In the genomic region with DNA sequence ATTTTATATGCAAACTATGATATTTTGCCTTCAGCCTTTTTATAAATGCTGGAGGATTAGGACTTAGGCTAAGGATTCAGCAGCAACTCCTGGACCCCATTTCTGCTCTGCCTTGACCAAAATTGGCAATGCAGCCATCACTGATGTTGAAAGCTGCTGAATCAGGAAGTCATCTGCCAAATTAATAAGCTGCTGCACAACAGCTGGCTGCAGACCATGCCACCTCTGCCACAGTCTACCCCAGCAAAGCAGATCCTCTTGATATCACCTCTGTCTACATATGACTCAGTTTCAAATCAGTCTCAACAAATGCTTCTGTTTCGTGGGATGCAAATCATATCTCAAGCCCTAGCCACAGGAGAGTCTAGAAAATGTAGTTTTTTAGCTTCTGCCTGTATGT, we compare ENCODE assay signal across 8 cellular contexts. TPM values are rescaled to one million over a fixed set of nuclear protein-coding genes. Genes with fewer than 3 reads are reported as not detected.
DNase-seq lines count a peak whose midpoint lies in the region; ATAC-seq and TF ChIP-seq lines count a peak whose summit lies in the region.

No MANE protein-coding gene starts in this region.

- H3K27ac Mint-ChIP-seq in activated naive CD8-positive, alpha-beta T cell treated with anti-CD3 and anti-CD28 coated beads, Interleukin-2, amount 50 U/mL, for 24 hours, result peak overlapping the region; percentile 80
- H3K27ac Mint-ChIP-seq in MCF 10A (ENCODE audit: low read depth, unreplicated experiment), result no peak overlapping the region

- H3K79me2 ChIP-seq in PC-3 (ENCODE audit: low read length), result no peaks in the 10 kb centered on the region

- H3K9ac ChIP-seq in PC-3 (ENCODE audit: low read length), result no peak overlapping the region

- peak overlapping the region; percentile 22 for H3K4me3 Mint-ChIP-seq in activated naive CD8-positive, alpha-beta T cell treated with anti-CD3 and anti-CD28 coated beads, Interleukin-2, amount 50 U/mL, for 24 hours
- H3K4me3 Mint-ChIP-seq in MCF 10A (ENCODE audit: unreplicated experiment), result no peak overlapping the region

- BruUV-seq in PC-3 (replicated peaks; lab: Mats Ljungman, UMichigan), result no TSS peak
- BruUV-seq in MCF 10A (replicated peaks; lab: Mats Ljungman, UMichigan), result no TSS peak

- H3K36me3 ChIP-seq in PC-3 (ENCODE audit: low read depth, low read length), result no peaks in the 10 kb centered on the region
- no peaks in the 10 kb centered on the region for H3K36me3 ChIP-seq in aorta (ENCODE audit: control insufficient read depth in 1 of 2, insufficient read depth in 2 of 2, low read length in 1 of 2)

- H3K9me2 ChIP-seq in PC-3 (replicated peaks; ENCODE audit: low read length), result no peaks in the 10 kb centered on the region

- no peak overlapping the region for H2AFZ ChIP-seq in PC-3 (ENCODE audit: low read length)

- WGBS in aorta, 2 donors, result 46 to 50% methylated on average over 1 of the region's 1 CpG

- DNase-seq in PC-3, result peak; percentile 21
- peak; percentile 42 for DNase-seq in activated naive CD8-positive, alpha-beta T cell treated with anti-CD3 and anti-CD28 coated beads, Interleukin-2, amount 50 U/mL, for 24 hours
- DNase-seq in stimulated activated CD8-positive, alpha-beta memory T cell treated with anti-CD3 and anti-CD28 coated beads, Interleukin-7, amount 100 ng/mL, for 4 hours (ENCODE audit: low read depth in 2 of 2), result peak; percentile 16 to 21
- no peak for DNase-seq in RWPE1 (ENCODE audit: low spot score)
- DNase-seq in MCF 10A (ENCODE audit: unreplicated experiment), result no peak
- no peak for DNase-seq in aorta

- no peak overlapping the region for H3K4me3 ChIP-seq in PC-3 (ENCODE audit: low read length)
- H3K4me3 ChIP-seq in aorta (ENCODE audit: low read length in 2 of 2), result no peak overlapping the region

- no peaks in the 10 kb centered on the region for H3K9me3 Mint-ChIP-seq in activated naive CD8-positive, alpha-beta T cell treated with anti-CD3 and anti-CD28 coated beads, Interleukin-2, amount 50 U/mL, for 24 hours
- no peaks in the 10 kb centered on the region for H3K9me3 Mint-ChIP-seq in MCF 10A (ENCODE audit: unreplicated experiment)

- peaks cover 60% of the 10 kb centered on the region for H3K4me1 Mint-ChIP-seq in activated naive CD8-positive, alpha-beta T cell treated with anti-CD3 and anti-CD28 coated beads, Interleukin-2, amount 50 U/mL, for 24 hours
- peaks cover 17% of the 10 kb centered on the region for H3K4me1 Mint-ChIP-seq in MCF 10A (ENCODE audit: insufficient read depth, unreplicated experiment)

- H3K4me1 ChIP-seq in PC-3 (ENCODE audit: insufficient read depth, low read length) (peaks cover 16% of the 10 kb centered on the region), aorta (ENCODE audit: control insufficient read depth in 1 of 2, insufficient read depth in 2 of 2, low read length in 2 of 2) (peaks cover 0 to 1% of the 10 kb centered on the region in 2 donors)

- no peaks in the 10 kb centered on the region for H3K36me3 Mint-ChIP-seq in activated naive CD8-positive, alpha-beta T cell treated with anti-CD3 and anti-CD28 coated beads, Interleukin-2, amount 50 U/mL, for 24 hours (ENCODE audit: low read depth)
- H3K36me3 Mint-ChIP-seq in MCF 10A (ENCODE audit: insufficient read depth, unreplicated experiment), result no peaks in the 10 kb centered on the region

- H3K9me3 ChIP-seq in PC-3 (ENCODE audit: low read length) (no peaks in the 10 kb centered on the region), aorta (ENCODE audit: control insufficient read depth, low read length) (no peaks in the 10 kb centered on the region)

- no peaks in the 10 kb centered on the region for H3F3A ChIP-seq in PC-3 (ENCODE audit: low read length, unreplicated experiment)

- ATAC-seq in GM18511 (IDR thresholded peaks at IDR 0.05; ENCODE audit: unreplicated experiment) (peak; percentile 56), HG02678 (IDR thresholded peaks at IDR 0.05; ENCODE audit: unreplicated experiment) (peak; percentile 42), PC-3 (no peak), aorta (ENCODE audit: low FRiP score) (no peak)
- peak; percentile 55 for ATAC-seq in activated naive CD8-positive, alpha-beta T cell treated with anti-CD3 and anti-CD28 coated beads, Interleukin-2, amount 50 U/mL, for 24 hours

- no peaks in the 10 kb centered on the region for H4K20me1 ChIP-seq in PC-3 (ENCODE audit: low read length)

- H3K27me3 Mint-ChIP-seq in activated naive CD8-positive, alpha-beta T cell treated with anti-CD3 and anti-CD28 coated beads, Interleukin-2, amount 50 U/mL, for 24 hours, result no peaks in the 10 kb centered on the region
- H3K27me3 Mint-ChIP-seq in MCF 10A (ENCODE audit: insufficient read depth, unreplicated experiment), result no peaks in the 10 kb centered on the region

- POLR2A ChIA-PET in PC-3 (lab: Charles Lee; ENCODE audit: unreplicated experiment) (no interaction called here), RWPE1 (lab: Yijun Ruan, JAX; ENCODE audit: low non-redundant PET) (no interaction called here), MCF 10A (lab: Yijun Ruan, JAX) (interaction anchor here (0.7 kb wide), 2 partner anchors 41 to 517 kb away, joined by 3 read pairs; no protein-coding TSS in a partner anchor)

- intact Hi-C loops in PC-3 (cut with micrococcal nuclease) (no loop called here), MCF 10A (cut with micrococcal nuclease) (no loop called here), aorta (cut with DNase I) (no loop called here)

- CTCF ChIA-PET in PC-3 (lab: Charles Lee), result interaction anchor here (0.7 kb wide), 1 partner anchor 681 kb away, joined by 3 read pairs; no protein-coding TSS in a partner anchor
- CTCF ChIA-PET in RWPE1 (lab: Yijun Ruan, JAX), result interaction anchor here (0.6 kb wide), 1 partner anchor 728 kb away, joined by 4 read pairs; no protein-coding TSS in a partner anchor
- CTCF ChIA-PET in MCF 10A (lab: Yijun Ruan, JAX), result interaction anchor here (0.6 to 1.4 kb wide), 5 partner anchors 30 to 180 kb away, joined by 3 to 5 read pairs (median 3); no protein-coding TSS in a partner anchor

- H3K27ac ChIP-seq in PC-3 (ENCODE audit: low read length) (no peak overlapping the region), RWPE1 (no peak overlapping the region), aorta (ENCODE audit: low read depth in 1 of 2, low read length in 2 of 2) (peak overlapping the region in 1 of 2 donors; percentile 82)

- no peaks in the 10 kb centered on the region for H3K27me3 ChIP-seq in PC-3 (ENCODE audit: low read length)
- no peaks in the 10 kb centered on the region for H3K27me3 ChIP-seq in aorta (ENCODE audit: control insufficient read depth in 1 of 2, insufficient read depth in 2 of 2, low read length in 1 of 2)

- H3K4me2 ChIP-seq in PC-3 (ENCODE audit: low read length), result no peak overlapping the region

- TF ChIP-seq CTCF in PC-3 (conservative IDR thresholded peaks at IDR 0.05; ENCODE audit: low read depth, low read length) (no peak), RWPE1 (conservative IDR thresholded peaks at IDR 0.05; ENCODE audit: low read depth) (no peak), MCF 10A (IDR thresholded peaks at IDR 0.05; ENCODE audit: unreplicated experiment) (no peak)

RNA-seq across cellular contexts. Expression of a gene that starts 7.1 kb away (rescaled TPM):
- total RNA-seq in PC-3 (2014; rRNA removed) (9.7 and 10.5 TPM in 2 replicates), MCF 10A (2022) (18.5 and 23.3 TPM in 2 replicates), aorta (10 to 100 TPM; 45.3 to 67.9 TPM)
- polyA plus RNA-seq in aorta, result 10 to 100 TPM in 1 of 2 donors, 1 to 10 TPM in 1; 7.6 to 20.6 TPM

Comparison
In these comparisons a context has a peak if more than half of its experiments do, and no peak if none do; other contexts are left out.
1. ATAC-seq: peak in GM18511 (single experiment), HG02678 (single experiment) and activated naive CD8-positive, alpha-beta T cell treated with anti-CD3 and anti-CD28 coated beads, Interleukin-2, amount 50 U/mL, for 24 hours (single experiment); none in PC-3 (single experiment) and aorta (single experiment).
2. DNase-seq: peak in PC-3 (single experiment), activated naive CD8-positive, alpha-beta T cell treated with anti-CD3 and anti-CD28 coated beads, Interleukin-2, amount 50 U/mL, for 24 hours (single experiment) and stimulated activated CD8-positive, alpha-beta memory T cell treated with anti-CD3 and anti-CD28 coated beads, Interleukin-7, amount 100 ng/mL, for 4 hours (2 of 2); none in RWPE1 (single experiment), MCF 10A (single experiment) and aorta (0 of 2).